Comparison of ENCODE assay signal across 21 cellular contexts in genomic region chr9:115137511-115137910, GRCh38. TPM values are rescaled to one million over a fixed set of nuclear protein-coding genes. Genes with fewer than 3 reads are reported as not detected.
DNase-seq lines count a peak whose midpoint lies in the region; ATAC-seq, FAIRE-seq and TF ChIP-seq lines count a peak whose summit lies in the region.
"Had no signal": no experiment of that assay in that cellular context is flagged by ENCODE, and none has a peak within 500 bp of the region (broad histone marks: within the 10 kb centered on the region; RNA-seq: fewer than 3 reads in every experiment).

No MANE protein-coding gene starts in this region.

- H3K9me3 ChIP-seq in astrocyte (ENCODE audit: insufficient read depth, low read depth, low read length) (no peaks in the 10 kb centered on the region), mesenchymal stem cell (ENCODE audit: control insufficient read depth, low read length) (peaks cover 5% of the 10 kb centered on the region), SJCRH30 (replicated peaks) (0 out of 2 replicates have a peak, but pooled peaks cover 3% of the 10 kb centered on the region)

- H3K23ac ChIP-seq in mesenchymal stem cell (ENCODE audit: low read length in 2 of 2), result no peak overlapping the region

- H3K27me3 Mint-ChIP-seq in activated CD4-positive, alpha-beta T cell treated with anti-CD3 and anti-CD28 coated beads, Interleukin-2, amount 10 ng/mL, durations not matched to agents 7 days and 5 days, result peaks cover 43% of the 10 kb centered on the region
- H3K27me3 Mint-ChIP-seq in astrocyte (ENCODE audit: low read depth, unreplicated experiment) (no peaks in the 10 kb centered on the region), WTC11 (ENCODE audit: low read depth) (peaks cover 8% of the 10 kb centered on the region), Calu3 (ENCODE audit: unreplicated experiment) (peaks cover 66% of the 10 kb centered on the region)
- peaks cover 24% of the 10 kb centered on the region for H3K27me3 Mint-ChIP-seq in stimulated activated memory B cell treated with anti-CD40 and anti-IgM and Interleukin-4, amounts not matched to agents 10 μg/mL and 1 μg/mL and 100 μg/mL, for 72 hours

- H4K8ac ChIP-seq in mesenchymal stem cell (ENCODE audit: low read length), result no peak overlapping the region

- H4K20me1 ChIP-seq in astrocyte (ENCODE audit: insufficient read depth, low read length), result no peaks in the 10 kb centered on the region

- no peak overlapping the region for H3K14ac ChIP-seq in mesenchymal stem cell (ENCODE audit: low read length in 2 of 2)

- H3K4me3 Mint-ChIP-seq in activated CD4-positive, alpha-beta T cell treated with anti-CD3 and anti-CD28 coated beads, Interleukin-2, amount 10 ng/mL, durations not matched to agents 7 days and 5 days, result no peak overlapping the region
- no peak overlapping the region for H3K4me3 Mint-ChIP-seq in astrocyte (ENCODE audit: unreplicated experiment)
- no peak overlapping the region for H3K4me3 Mint-ChIP-seq in stimulated activated memory B cell treated with anti-CD40 and anti-IgM and Interleukin-4, amounts not matched to agents 10 μg/mL and 1 μg/mL and 100 μg/mL, for 72 hours
- no peak overlapping the region for H3K4me3 Mint-ChIP-seq in WTC11
- H3K4me3 Mint-ChIP-seq in Calu3 (ENCODE audit: low read depth, unreplicated experiment), result no peak overlapping the region
- H3K4me3 Mint-ChIP-seq: CD4-positive, alpha-beta memory T cell; GM23338; H9 had no signal

- no peak overlapping the region for H2BK15ac ChIP-seq in mesenchymal stem cell (ENCODE audit: low read depth, poor library complexity, severe bottlenecking)

- H2AFZ ChIP-seq in astrocyte (ENCODE audit: low read depth, low read length), result no peak overlapping the region
- H2AFZ ChIP-seq in mesenchymal stem cell (ENCODE audit: low read depth, low read length), result no peak overlapping the region
- H2AFZ ChIP-seq: GM23338 had no signal

- no peak overlapping the region for H2BK120ac ChIP-seq in mesenchymal stem cell (ENCODE audit: low read depth, low read length)

- intact Hi-C loops in Calu3 (cut with micrococcal nuclease; ENCODE audit: unreplicated experiment), result no loop called here

- TF ChIP-seq CTCF in astrocyte (IDR thresholded peaks at IDR 0.05; ENCODE audit: insufficient read depth, low read depth, low read length), result no peak
- no peak for TF ChIP-seq CTCF in WTC11 (IDR thresholded peaks at IDR 0.05)
- no peak for TF ChIP-seq CTCF in Calu3 (IDR thresholded peaks at IDR 0.05; ENCODE audit: unreplicated experiment)

- ATAC-seq in stimulated activated memory B cell treated with anti-CD40 and anti-IgM and Interleukin-4, amounts not matched to agents 10 μg/mL and 1 μg/mL and 100 μg/mL, for 72 hours, result no peak
- ATAC-seq in WTC11, result no peak
- ATAC-seq: GM23338, HCT116 had no signal

- H2BK5ac ChIP-seq in mesenchymal stem cell (ENCODE audit: low read depth, low read length, poor library complexity, severe bottlenecking), result no peak overlapping the region

- H3K27ac ChIP-seq in astrocyte (ENCODE audit: low read depth, low read length) (no peak overlapping the region), mesenchymal stem cell (ENCODE audit: low read length, poor library complexity, severe bottlenecking) (no peak overlapping the region), SJCRH30 (no peak overlapping the region)
- H3K27ac ChIP-seq: 22Rv1 had no signal

- 31% methylated on average over 2 of the region's 2 CpGs for WGBS in mesenchymal stem cell

- no peak for FAIRE-seq in astrocyte (lab: Jason Lieb, UNC)
- FAIRE-seq: A204.1, G401.6, GM12892, GM19239 had no signal

- H3K27me3 ChIP-seq in astrocyte (ENCODE audit: insufficient read depth, low read length) (no peaks in the 10 kb centered on the region), mesenchymal stem cell (ENCODE audit: control insufficient read depth in 1 of 2, insufficient read depth in 1 of 2, low read length in 2 of 2) (no peaks in the 10 kb centered on the region), SJCRH30 (no peaks in the 10 kb centered on the region)

- H3K18ac ChIP-seq in mesenchymal stem cell (ENCODE audit: low read depth in 1 of 2, low read length in 2 of 2), result no peak overlapping the region

- no peaks in the 10 kb centered on the region for H3K79me1 ChIP-seq in mesenchymal stem cell (replicated peaks; ENCODE audit: low read length, poor library complexity, severe bottlenecking)

- H3K27ac Mint-ChIP-seq in activated CD4-positive, alpha-beta T cell treated with anti-CD3 and anti-CD28 coated beads, Interleukin-2, amount 10 ng/mL, durations not matched to agents 7 days and 5 days, result peak overlapping the region; percentile 38
- no peak overlapping the region for H3K27ac Mint-ChIP-seq in astrocyte (ENCODE audit: unreplicated experiment)
- H3K27ac Mint-ChIP-seq in stimulated activated memory B cell treated with anti-CD40 and anti-IgM and Interleukin-4, amounts not matched to agents 10 μg/mL and 1 μg/mL and 100 μg/mL, for 72 hours, result no peak overlapping the region
- no peak overlapping the region for H3K27ac Mint-ChIP-seq in WTC11
- H3K27ac Mint-ChIP-seq in Calu3 (ENCODE audit: unreplicated experiment), result no peak overlapping the region
- H3K27ac Mint-ChIP-seq: CD4-positive, alpha-beta memory T cell; GM23338 had no signal

- CTCF ChIA-PET in activated CD4-positive, alpha-beta T cell treated with anti-CD3 and anti-CD28 coated beads, Interleukin-2, amount 10 ng/mL, durations not matched to agents 7 days and 5 days (lab: Charles Lee), result no interaction called here
- CTCF ChIA-PET in WTC11 (lab: Charles Lee) (no interaction called here), Calu3 (lab: Charles Lee) (no interaction called here)

- no peak for DNase-seq in activated CD4-positive, alpha-beta T cell treated with anti-CD3 and anti-CD28 coated beads, Interleukin-2, amount 10 ng/mL, durations not matched to agents 7 days and 5 days
- no peak for DNase-seq in activated CD4-positive, alpha-beta T cell treated with anti-CD3 and anti-CD28 coated beads for 4 hours
- DNase-seq in astrocyte (ENCODE audit: low read depth) (peak; percentile 23), mesenchymal stem cell (no peak), SJCRH30 (no peak), WTC11 (ENCODE audit: low spot score) (no peak), Calu3 (no peak)
- DNase-seq: C1 segment of cervical spinal cord; CD4-positive, alpha-beta memory T cell; COR-L47; DMS153; DND-41; H9 had no signal

- H3K4me1 ChIP-seq in astrocyte (ENCODE audit: insufficient read depth, low read length) (peaks cover 15% of the 10 kb centered on the region), mesenchymal stem cell (ENCODE audit: control insufficient read depth, insufficient read depth, low read depth, low read length) (peaks cover 4% of the 10 kb centered on the region), SJCRH30 (peaks cover 24% of the 10 kb centered on the region)

- H3K9me3 Mint-ChIP-seq in activated CD4-positive, alpha-beta T cell treated with anti-CD3 and anti-CD28 coated beads, Interleukin-2, amount 10 ng/mL, durations not matched to agents 7 days and 5 days, result peaks cover 8% of the 10 kb centered on the region
- H3K9me3 Mint-ChIP-seq in astrocyte (ENCODE audit: unreplicated experiment) (peaks cover 6% of the 10 kb centered on the region), WTC11 (no peaks in the 10 kb centered on the region), Calu3 (ENCODE audit: low read depth, unreplicated experiment) (no peaks in the 10 kb centered on the region)
- no peaks in the 10 kb centered on the region for H3K9me3 Mint-ChIP-seq in stimulated activated memory B cell treated with anti-CD40 and anti-IgM and Interleukin-4, amounts not matched to agents 10 μg/mL and 1 μg/mL and 100 μg/mL, for 72 hours
- H3K9me3 Mint-ChIP-seq: GM23338, H9 had no signal

- H2AK5ac ChIP-seq in mesenchymal stem cell (ENCODE audit: low read length, severe bottlenecking), result peak overlapping the region; percentile 7

- no peak overlapping the region for H4K91ac ChIP-seq in mesenchymal stem cell (ENCODE audit: low read length)

- H3K79me2 ChIP-seq in astrocyte (ENCODE audit: insufficient read depth, low read length), result no peaks in the 10 kb centered on the region

- H3K9ac ChIP-seq in astrocyte (ENCODE audit: low read length), result no peak overlapping the region
- H3K9ac ChIP-seq in mesenchymal stem cell (ENCODE audit: low read length), result no peak overlapping the region

- peaks cover 7% of the 10 kb centered on the region for H3K36me3 Mint-ChIP-seq in activated CD4-positive, alpha-beta T cell treated with anti-CD3 and anti-CD28 coated beads, Interleukin-2, amount 10 ng/mL, durations not matched to agents 7 days and 5 days (ENCODE audit: low read depth)
- H3K36me3 Mint-ChIP-seq in astrocyte (ENCODE audit: low read depth, unreplicated experiment) (no peaks in the 10 kb centered on the region), WTC11 (no peaks in the 10 kb centered on the region), Calu3 (ENCODE audit: insufficient read depth, unreplicated experiment) (no peaks in the 10 kb centered on the region)
- H3K36me3 Mint-ChIP-seq in stimulated activated memory B cell treated with anti-CD40 and anti-IgM and Interleukin-4, amounts not matched to agents 10 μg/mL and 1 μg/mL and 100 μg/mL, for 72 hours, result no peaks in the 10 kb centered on the region
- H3K36me3 Mint-ChIP-seq: CD4-positive, alpha-beta memory T cell had no signal

- H3K4ac ChIP-seq in mesenchymal stem cell (ENCODE audit: low read depth in 1 of 2, low read length in 2 of 2), result no peak overlapping the region

- H2BK12ac ChIP-seq in mesenchymal stem cell (ENCODE audit: low read length in 2 of 2), result no peak overlapping the region

- POLR2A ChIA-PET in activated CD4-positive, alpha-beta T cell treated with anti-CD3 and anti-CD28 coated beads, Interleukin-2, amount 10 ng/mL, durations not matched to agents 7 days and 5 days (lab: Charles Lee), result no interaction called here
- POLR2A ChIA-PET in WTC11 (lab: Charles Lee), result no interaction called here

- no peak overlapping the region for H3K4me2 ChIP-seq in astrocyte (ENCODE audit: low read length)
- H3K4me2 ChIP-seq in mesenchymal stem cell (ENCODE audit: low read length, poor library complexity, severe bottlenecking), result no peak overlapping the region
- H3K4me2 ChIP-seq: GM23338 had no signal

- peaks cover 18% of the 10 kb centered on the region for H3K4me1 Mint-ChIP-seq in activated CD4-positive, alpha-beta T cell treated with anti-CD3 and anti-CD28 coated beads, Interleukin-2, amount 10 ng/mL, durations not matched to agents 7 days and 5 days
- H3K4me1 Mint-ChIP-seq in astrocyte (ENCODE audit: low read depth, unreplicated experiment), result peaks cover 24% of the 10 kb centered on the region
- no peaks in the 10 kb centered on the region for H3K4me1 Mint-ChIP-seq in stimulated activated memory B cell treated with anti-CD40 and anti-IgM and Interleukin-4, amounts not matched to agents 10 μg/mL and 1 μg/mL and 100 μg/mL, for 72 hours
- H3K4me1 Mint-ChIP-seq in WTC11, result no peaks in the 10 kb centered on the region; the same call in 1 of the 2 replicates
- no peaks in the 10 kb centered on the region for H3K4me1 Mint-ChIP-seq in Calu3 (ENCODE audit: low read depth, unreplicated experiment)

- H3K36me3 ChIP-seq in astrocyte (ENCODE audit: insufficient read depth, low read length) (no peaks in the 10 kb centered on the region), mesenchymal stem cell (ENCODE audit: control insufficient read depth in 1 of 2, insufficient read depth in 2 of 2, low read depth in 1 of 2, low read length in 2 of 2) (no peaks in the 10 kb centered on the region), SJCRH30 (no peaks in the 10 kb centered on the region)

- no peak overlapping the region for H3K4me3 ChIP-seq in astrocyte (ENCODE audit: insufficient read depth, low read depth, low read length)
- H3K4me3 ChIP-seq in mesenchymal stem cell (ENCODE audit: insufficient read depth in 1 of 2, low read depth in 1 of 2, low read length in 2 of 2), result no peak overlapping the region
- no peak overlapping the region for H3K4me3 ChIP-seq in SJCRH30
- H3K4me3 ChIP-seq: GM23338 had no signal

- BruUV-seq in Calu3 (replicated peaks; lab: Mats Ljungman, UMichigan), result no TSS peak

RNA-seq across cellular contexts. Expression of gene TNC, which starts 19.6 kb away (rescaled TPM):
- under 1 TPM in 1 of 2 experiments, not detected in 1; 0.12 TPM for total RNA-seq in activated CD4-positive, alpha-beta T cell treated with anti-CD3 and anti-CD28 coated beads, Interleukin-2, amount 10 ng/mL, durations not matched to agents 7 days and 5 days
- total RNA-seq in astrocyte, result 747 and 1,099 TPM in 2 replicates
- polyA plus RNA-seq in mesenchymal stem cell (2013, experiment 1 of 2), result 32.2 TPM
- polyA plus RNA-seq in mesenchymal stem cell (2013, experiment 2 of 2), result 29.1 TPM
- 181 and 189 TPM in 2 replicates for total RNA-seq in SJCRH30 (2014; rRNA removed; shearing (Covaris generic))
- total RNA-seq in WTC11 (2021), result 3.3 to 4.5 TPM (median 3.6 TPM) in 3 replicates
- 0.29 and 1.0 TPM in 2 replicates for total RNA-seq in Calu3 (2022)
- total RNA-seq: CD4-positive, alpha-beta memory T cell had no signal
- polyA plus RNA-seq: CD4-positive, alpha-beta memory T cell had no signal

Comparison
In these comparisons a context has a peak if more than half of its experiments do, and no peak if none do; other contexts are left out.
1. RNA of gene TNC, which starts 19.6 kb away (total RNA-seq): 747 to 1,099 TPM in astrocyte and 181 to 189 TPM in SJCRH30; 3.3 to 4.5 TPM in WTC11, 0.29 to 1.0 TPM in Calu3 and 0.12 TPM in activated CD4-positive, alpha-beta T cell treated with anti-CD3 and anti-CD28 coated beads, Interleukin-2, amount 10 ng/mL, durations not matched to agents 7 days and 5 days; every median in the first group is over 10 times any median in the second.